In genomic region chr19:33795370-33796163, GRCh38 we compare ENCODE assay signal across 8 cellular contexts. TPM values are rescaled to one million over a fixed set of nuclear protein-coding genes. Genes with fewer than 3 reads are reported as not detected.
A peak's percentile ranks its signal among the peaks of the same experiment; 100 is the strongest.
DNase-seq lines count a peak whose midpoint lies in the region; ATAC-seq and TF ChIP-seq lines count a peak whose summit lies in the region.

No MANE protein-coding gene starts in this region.

- H3K36me3 ChIP-seq in CD4-positive, CD25-positive, alpha-beta regulatory T cell (ENCODE audit: control insufficient read depth, insufficient read depth, low read length), result no peaks in the 10 kb centered on the region
- H3K36me3 ChIP-seq in NT2/D1 (ENCODE audit: insufficient read depth, insufficient read length, low read length) (peaks cover 13% of the 10 kb centered on the region), tibial nerve (no peaks in the 10 kb centered on the region)

- WGBS in tibial nerve, 2 donors, result 0% methylated on average over 72 to 84 of the region's 92 CpGs

- H3K27ac ChIP-seq in CD4-positive, CD25-positive, alpha-beta regulatory T cell (ENCODE audit: insufficient read depth, low read length, poor library complexity, severe bottlenecking), result no peak overlapping the region
- H3K27ac ChIP-seq in tibial nerve, result peak overlapping the region; percentile 86 to 97 (median 91)

- H3K4me1 ChIP-seq in CD4-positive, CD25-positive, alpha-beta regulatory T cell (ENCODE audit: control insufficient read depth, insufficient read depth, low read length, poor library complexity, severe bottlenecking), result peaks cover 13% of the 10 kb centered on the region
- H3K4me1 ChIP-seq in NT2/D1 (ENCODE audit: insufficient read depth, insufficient read length) (no peaks in the 10 kb centered on the region), tibial nerve (peaks cover 0 to 36% (median 8%) of the 10 kb centered on the region in 4 donors)

- peak overlapping the region; percentile 85 for H3K9ac ChIP-seq in NT2/D1 (ENCODE audit: insufficient read length, low read depth)

- peak; percentile 62 to 99 (median 92) for TF ChIP-seq CTCF in tibial nerve (IDR thresholded peaks at IDR 0.05)

- H3K4me3 ChIP-seq in CD4-positive, CD25-positive, alpha-beta regulatory T cell (ENCODE audit: low read depth, low read length), result no peak overlapping the region
- peak overlapping the region; percentile 56 for H3K4me3 ChIP-seq in NT2/D1 (ENCODE audit: insufficient read length, low read depth)
- H3K4me3 ChIP-seq in tibial nerve, result peak overlapping the region; percentile 74 to 91 (median 80)

- H3K4me3 Mint-ChIP-seq in CD4-positive, CD25-positive, alpha-beta regulatory T cell, result peak overlapping the region in 3 of 4 donors; percentile 50 to 90 (median 53)
- peak overlapping the region; percentile 58 for H3K4me3 Mint-ChIP-seq in natural killer cell treated with Interleukin-12 subunit alpha and Interleukin-12 subunit beta and Interleukin-15 and Interleukin-18, amount 100 ng/mL, for 72 hours

- H3K9me3 Mint-ChIP-seq in CD4-positive, CD25-positive, alpha-beta regulatory T cell, result peaks cover 0 to 2% (median 0%) of the 10 kb centered on the region in 7 donors
- H3K9me3 Mint-ChIP-seq in natural killer cell treated with Interleukin-12 subunit alpha and Interleukin-12 subunit beta and Interleukin-15 and Interleukin-18, amount 100 ng/mL, for 72 hours, result no peaks in the 10 kb centered on the region

- no peak overlapping the region for H3K27ac Mint-ChIP-seq in CD4-positive, CD25-positive, alpha-beta regulatory T cell
- H3K27ac Mint-ChIP-seq in natural killer cell treated with Interleukin-12 subunit alpha and Interleukin-12 subunit beta and Interleukin-15 and Interleukin-18, amount 100 ng/mL, for 72 hours, result no peak overlapping the region

- ATAC-seq in CD4-positive, CD25-positive, alpha-beta regulatory T cell (ENCODE audit: low read depth in 2 of 2), result no peak
- ATAC-seq in HG02885 (IDR thresholded peaks at IDR 0.05; ENCODE audit: poor library complexity, unreplicated experiment) (peak; percentile 41), GM18907 (IDR thresholded peaks at IDR 0.05; ENCODE audit: unreplicated experiment) (no peak)
- peak; percentile 76 to 80 for ATAC-seq in natural killer cell treated with Interleukin-12 subunit alpha and Interleukin-12 subunit beta and Interleukin-15 and Interleukin-18, amount 100 ng/mL, for 72 hours

- peak in 1 of 2 donors; percentile 49 for TF ChIP-seq EP300 in tibial nerve (IDR thresholded peaks at IDR 0.05)

- no peaks in the 10 kb centered on the region for H3K36me3 Mint-ChIP-seq in CD4-positive, CD25-positive, alpha-beta regulatory T cell
- H3K36me3 Mint-ChIP-seq in natural killer cell treated with Interleukin-12 subunit alpha and Interleukin-12 subunit beta and Interleukin-15 and Interleukin-18, amount 100 ng/mL, for 72 hours, result no peaks in the 10 kb centered on the region

- H3K9me3 ChIP-seq in CD4-positive, CD25-positive, alpha-beta regulatory T cell (ENCODE audit: control insufficient read depth in 2 of 2, low read length in 2 of 2), result no peaks in the 10 kb centered on the region
- H3K9me3 ChIP-seq in NT2/D1 (ENCODE audit: insufficient read depth, low read length) (no peaks in the 10 kb centered on the region), tibial nerve (no peaks in the 10 kb centered on the region)

- peaks cover 47% of the 10 kb centered on the region for H3K27me3 Mint-ChIP-seq in CD4-positive, CD25-positive, alpha-beta regulatory T cell
- peaks cover 8 to 19% of the 10 kb centered on the region in 2 donors for H3K27me3 Mint-ChIP-seq in natural killer cell treated with Interleukin-12 subunit alpha and Interleukin-12 subunit beta and Interleukin-15 and Interleukin-18, amount 100 ng/mL, for 72 hours

- peak; percentile 47 to 52 for TF ChIP-seq POLR2A in tibial nerve (IDR thresholded peaks at IDR 0.05)

- peaks cover 0 to 7% (median 2%) of the 10 kb centered on the region in 4 donors for H3K4me1 Mint-ChIP-seq in CD4-positive, CD25-positive, alpha-beta regulatory T cell
- no peaks in the 10 kb centered on the region for H3K4me1 Mint-ChIP-seq in natural killer cell treated with Interleukin-12 subunit alpha and Interleukin-12 subunit beta and Interleukin-15 and Interleukin-18, amount 100 ng/mL, for 72 hours (ENCODE audit: low read depth in 2 of 2)

- peak in 1 of 3 donors; percentile 33 for DNase-seq in CD4-positive, CD25-positive, alpha-beta regulatory T cell
- peak; percentile 64 for DNase-seq in NT2/D1 (ENCODE audit: low read depth, low spot score)
- DNase-seq in activated T-helper 9 cell treated with anti-CD3 and anti-CD28 coated beads, Interleukin-2, amount 50 U/mL, for 16 hours (ENCODE audit: low read depth), result peak; percentile 43
- DNase-seq in fibroblast of the conjunctiva (ENCODE audit: low read depth), result peak; percentile 73
- DNase-seq in natural killer cell treated with Interleukin-12 subunit alpha and Interleukin-12 subunit beta and Interleukin-15 and Interleukin-18, amount 100 ng/mL, for 72 hours (ENCODE audit: low spot score), result peak; percentile 71
- DNase-seq in tibial nerve (ENCODE audit: low spot score in 2 of 2), result peak; percentile 39 to 45

- peaks cover 21% of the 10 kb centered on the region for H3K27me3 ChIP-seq in CD4-positive, CD25-positive, alpha-beta regulatory T cell (ENCODE audit: control insufficient read depth, insufficient read depth, low read length)
- no peaks in the 10 kb centered on the region for H3K27me3 ChIP-seq in NT2/D1 (ENCODE audit: insufficient read depth, insufficient read length)
- H3K27me3 ChIP-seq in tibial nerve, result no peaks in the 10 kb centered on the region

RNA-seq across cellular contexts. Expression of gene KCTD15, which starts 1.1 kb away (rescaled TPM):
- 1.3 TPM for total RNA-seq in CD4-positive, CD25-positive, alpha-beta regulatory T cell
- polyA plus RNA-seq in CD4-positive, CD25-positive, alpha-beta regulatory T cell, result under 1 TPM in 3 of 4 donors, not detected in 1; 0.28 to 0.88 (median 0.55) TPM
- 1 to 10 TPM in 1 of 2 donors, under 1 TPM in 1; 0.59 to 3.4 TPM for total RNA-seq in natural killer cell treated with Interleukin-12 subunit alpha and Interleukin-12 subunit beta and Interleukin-15 and Interleukin-18, amount 100 ng/mL, for 72 hours
- total RNA-seq in tibial nerve, result 10 to 100 TPM in 3 of 4 donors, 1 to 10 TPM in 1; 6.7 to 51.0 (median 22.1) TPM

Comparison
In these comparisons a context has a peak if more than half of its experiments do, and no peak if none do; other contexts are left out.
1. ATAC-seq: peak in HG02885 (single experiment) and natural killer cell treated with Interleukin-12 subunit alpha and Interleukin-12 subunit beta and Interleukin-15 and Interleukin-18, amount 100 ng/mL, for 72 hours (2 of 2); none in CD4-positive, CD25-positive, alpha-beta regulatory T cell (0 of 2) and GM18907 (single experiment).